ENCODE assay signal across 25 cellular contexts in the genomic region with DNA sequence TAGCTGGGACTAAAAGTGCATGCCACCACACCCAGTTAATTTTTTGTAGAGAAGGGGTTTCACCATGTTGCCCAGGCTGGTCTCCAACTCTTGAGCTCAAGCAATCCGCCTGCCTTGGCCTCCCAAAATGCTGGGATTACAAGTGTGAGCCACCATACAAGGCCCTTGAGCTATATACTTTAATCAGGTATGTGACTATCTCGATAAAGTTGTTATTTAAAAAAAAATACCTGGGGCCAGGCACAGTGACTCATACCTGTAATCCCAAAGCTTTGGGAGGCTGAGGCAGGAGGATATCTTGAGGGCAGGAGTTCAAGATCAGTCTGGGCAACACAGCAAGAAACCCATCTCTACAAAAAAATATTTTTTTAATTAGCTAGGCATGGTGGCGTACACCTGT. TPM values are rescaled to one million over a fixed set of nuclear protein-coding genes. Genes with fewer than 3 reads are reported as not detected.
DNase-seq lines count a peak whose midpoint lies in the region; ATAC-seq, FAIRE-seq and TF ChIP-seq lines count a peak whose summit lies in the region.
"Had no signal": no experiment of that assay in that cellular context is flagged by ENCODE, and none has a peak within 500 bp of the region (broad histone marks: within the 10 kb centered on the region; RNA-seq: fewer than 3 reads in every experiment).

No MANE protein-coding gene starts in this region.

- H4K20me1 ChIP-seq in mammary epithelial cell (ENCODE audit: insufficient read depth, low read length), result no peaks in the 10 kb centered on the region

- intact Hi-C loops in MCF 10A (cut with micrococcal nuclease), result no loop called here
- intact Hi-C loops in mammary epithelial cell (cut with micrococcal nuclease), result no loop called here

- peaks cover 90% of the 10 kb centered on the region for H3K79me2 ChIP-seq in mammary epithelial cell (ENCODE audit: insufficient read depth, low read length)

- dilution Hi-C loops in mammary epithelial cell (cut with HindIII; ENCODE audit: low sequenced_read_pairs), result no loop called here

- H3K27me3 Mint-ChIP-seq in MCF 10A (ENCODE audit: insufficient read depth, unreplicated experiment) (no peaks in the 10 kb centered on the region), osteocyte (ENCODE audit: unreplicated experiment) (no peaks in the 10 kb centered on the region)
- H3K27me3 Mint-ChIP-seq in activated naive CD8-positive, alpha-beta T cell treated with anti-CD3 and anti-CD28 coated beads, Interleukin-2, amount 50 U/mL, for 24 hours, result no peaks in the 10 kb centered on the region
- H3K27me3 Mint-ChIP-seq: CD4-positive, alpha-beta memory T cell had no signal

- peaks cover 16% of the 10 kb centered on the region for H3K4me1 ChIP-seq in mammary epithelial cell (ENCODE audit: insufficient read depth, low read length)

- peak overlapping the region; percentile 96 for H3K27ac Mint-ChIP-seq in MCF 10A (ENCODE audit: low read depth, unreplicated experiment)
- H3K27ac Mint-ChIP-seq in activated naive CD8-positive, alpha-beta T cell treated with anti-CD3 and anti-CD28 coated beads, Interleukin-2, amount 50 U/mL, for 24 hours, result peak overlapping the region; percentile 39
- peak overlapping the region; percentile 76 for H3K27ac Mint-ChIP-seq in osteocyte (ENCODE audit: unreplicated experiment)

- H3K4me1 Mint-ChIP-seq in MCF 10A (ENCODE audit: insufficient read depth, unreplicated experiment), result peaks cover 46% of the 10 kb centered on the region
- peaks cover 69% of the 10 kb centered on the region for H3K4me1 Mint-ChIP-seq in activated naive CD8-positive, alpha-beta T cell treated with anti-CD3 and anti-CD28 coated beads, Interleukin-2, amount 50 U/mL, for 24 hours
- H3K4me1 Mint-ChIP-seq in osteocyte (ENCODE audit: unreplicated experiment), result peaks cover 35% of the 10 kb centered on the region

- no peaks in the 10 kb centered on the region for H3K9me3 ChIP-seq in mammary epithelial cell (replicated peaks; ENCODE audit: insufficient read depth, low read length)
- H3K9me3 ChIP-seq: BLaER1 treated with 17β-estradiol and CSF1 and Interleukin-3, amounts not matched to agents 10 nM and 100 nM; Caco-2 had no signal

- in situ Hi-C loops in mammary epithelial cell (cut with MboI; ENCODE audit: low sequenced_read_pairs in 2 of 2) (no loop called here), GM13976 (cut with MboI; ENCODE audit: low sequenced_read_pairs, unreplicated experiment) (no loop called here)

- ATAC-seq in activated naive CD8-positive, alpha-beta T cell treated with anti-CD3 and anti-CD28 coated beads, Interleukin-2, amount 50 U/mL, for 24 hours, result no peak
- ATAC-seq: Panc1 had no signal

- POLR2A ChIA-PET in MCF 10A (lab: Yijun Ruan, JAX), result interaction anchor here (0.6 to 18.3 kb wide), 12 partner anchors 12 to 1332 kb away, joined by 3 to 650 read pairs (median 8); partner anchors contain the start of genes TTC1 and UBLCP1
- POLR2A ChIA-PET in RWPE1 (lab: Yijun Ruan, JAX; ENCODE audit: low non-redundant PET), result interaction anchor here (0.9 kb wide), 1 partner anchor 18 kb away, joined by 6 read pairs; no protein-coding TSS in a partner anchor

- H3K9me3 Mint-ChIP-seq in MCF 10A (ENCODE audit: unreplicated experiment) (no peaks in the 10 kb centered on the region), osteocyte (ENCODE audit: unreplicated experiment) (no peaks in the 10 kb centered on the region)
- no peaks in the 10 kb centered on the region for H3K9me3 Mint-ChIP-seq in activated naive CD8-positive, alpha-beta T cell treated with anti-CD3 and anti-CD28 coated beads, Interleukin-2, amount 50 U/mL, for 24 hours
- H3K9me3 Mint-ChIP-seq: CD4-positive, alpha-beta memory T cell had no signal

- H3K9ac ChIP-seq in mammary epithelial cell (ENCODE audit: insufficient read depth, low read length), result no peak overlapping the region
- H3K9ac ChIP-seq: BLaER1 treated with 17β-estradiol and CSF1 and Interleukin-3, amounts not matched to agents 10 nM and 100 nM had no signal

- H3K36me3 ChIP-seq in mammary epithelial cell (ENCODE audit: insufficient read depth, low read length), result peaks cover 51% of the 10 kb centered on the region

- no peak overlapping the region for H3K4me3 ChIP-seq in mammary epithelial cell (replicated peaks in 1 of 3; ENCODE audit: insufficient read depth in 1 of 3, low read depth in 2 of 3, low read length in 3 of 3)
- H3K4me3 ChIP-seq: BLaER1 treated with 17β-estradiol and CSF1 and Interleukin-3, amounts not matched to agents 10 nM and 100 nM; SK-N-MC had no signal

- TF ChIP-seq POLR2A in GM12892 (IDR thresholded peaks at IDR 0.05; ENCODE audit: low read depth, low read length), result no peak

- H3K4me2 ChIP-seq in mammary epithelial cell (ENCODE audit: insufficient read depth, low read depth, low read length), result no peak overlapping the region

- no peak for FAIRE-seq in GM12892 (lab: Jason Lieb, UNC)
- FAIRE-seq: GM12891, H54 had no signal

- H3K4me3 Mint-ChIP-seq in MCF 10A (ENCODE audit: unreplicated experiment) (no peak overlapping the region), osteocyte (ENCODE audit: unreplicated experiment) (no peak overlapping the region)
- no peak overlapping the region for H3K4me3 Mint-ChIP-seq in activated naive CD8-positive, alpha-beta T cell treated with anti-CD3 and anti-CD28 coated beads, Interleukin-2, amount 50 U/mL, for 24 hours
- H3K4me3 Mint-ChIP-seq: CD4-positive, alpha-beta memory T cell had no signal

- CTCF ChIA-PET in MCF 10A (lab: Yijun Ruan, JAX), result interaction anchor here (0.6 to 2.1 kb wide), 11 partner anchors 9 to 127 kb away, joined by 3 to 12 read pairs (median 5); no protein-coding TSS in a partner anchor
- CTCF ChIA-PET in mammary epithelial cell (lab: Charles Lee; ENCODE audit: low non-redundant PET), result interaction anchor here (0.7 kb wide), 1 partner anchor 1015 kb away, joined by 6 read pairs; no protein-coding TSS in a partner anchor
- CTCF ChIA-PET in RWPE1 (lab: Yijun Ruan, JAX), result interaction anchor here (0.6 kb wide), 1 partner anchor 523 kb away, joined by 3 read pairs; no protein-coding TSS in a partner anchor

- H3K27me3 ChIP-seq in mammary epithelial cell (ENCODE audit: insufficient read depth, low read length), result no peaks in the 10 kb centered on the region
- H3K27me3 ChIP-seq: BLaER1 treated with 17β-estradiol and CSF1 and Interleukin-3, amounts not matched to agents 10 nM and 100 nM had no signal

- H2AFZ ChIP-seq in mammary epithelial cell (ENCODE audit: low read depth, low read length), result no peak overlapping the region

- TF ChIP-seq CTCF in MCF 10A (IDR thresholded peaks at IDR 0.05; ENCODE audit: unreplicated experiment) (no peak), mammary epithelial cell (conservative IDR thresholded peaks at IDR 0.05 in 1 of 2, IDR thresholded peaks at IDR 0.05 in 1 of 2; ENCODE audit: extremely low read depth in 1 of 2, insufficient read depth in 1 of 2, low read depth in 1 of 2, low read length in 2 of 2) (no peak), RWPE1 (conservative IDR thresholded peaks at IDR 0.05; ENCODE audit: low read depth) (no peak), osteocyte (IDR thresholded peaks at IDR 0.05) (no peak), GM13976 (IDR thresholded peaks at IDR 0.05; ENCODE audit: borderline replicate concordance, control extremely low read depth, extremely low read depth, insufficient read depth, missing control alignments) (no peak)

- H3K36me3 Mint-ChIP-seq in MCF 10A (ENCODE audit: insufficient read depth, unreplicated experiment) (peaks cover 99% of the 10 kb centered on the region), osteocyte (ENCODE audit: unreplicated experiment) (peaks cover 48% of the 10 kb centered on the region)
- H3K36me3 Mint-ChIP-seq in activated naive CD8-positive, alpha-beta T cell treated with anti-CD3 and anti-CD28 coated beads, Interleukin-2, amount 50 U/mL, for 24 hours (ENCODE audit: low read depth), result peaks cover 55% of the 10 kb centered on the region

- WGBS in mammary epithelial cell (ENCODE audit: low coverage, missing lambda C conversion rate), result 84% methylated on average over 3 of the region's 3 CpGs

- DNase-seq in MCF 10A (ENCODE audit: unreplicated experiment), result no peak
- DNase-seq in mammary epithelial cell, result no peak
- DNase-seq in RWPE1 (ENCODE audit: low spot score), result no peak
- no peak for DNase-seq in activated naive CD8-positive, alpha-beta T cell treated with anti-CD3 and anti-CD28 coated beads, Interleukin-2, amount 50 U/mL, for 24 hours
- no peak for DNase-seq in osteocyte (ENCODE audit: extremely low spot score, unreplicated experiment)
- DNase-seq in GM12892 (ENCODE audit: insufficient read length), result no peak
- DNase-seq in dedifferentiated amniotic fluid mesenchymal stem cell (ENCODE audit: extremely low spot score), result no peak
- DNase-seq in GM13976 (ENCODE audit: low spot score), result no peak
- DNase-seq: AML-193; Caco-2; CD4-positive, alpha-beta memory T cell; GDM1; KBM-7; MM.1S; NCI-H1694; NCI-H2029 treated with DMSO at 0.1 percent for 48 hours; NCI-H446 treated with DMSO at 0.1 percent for 48 hours; NCI-H526 treated with DMSO at 0.1 percent for 48 hours; SIG-M5; SW 1271 had no signal

- BruUV-seq in MCF 10A (replicated peaks; lab: Mats Ljungman, UMichigan), result no TSS peak
- no TSS peak for BruUV-seq in mammary epithelial cell (replicated peaks; lab: Mats Ljungman, UMichigan)

- H3K27ac ChIP-seq in mammary epithelial cell (ENCODE audit: insufficient read depth, low read depth, low read length), result no peak overlapping the region
- peak overlapping the region; percentile 48 for H3K27ac ChIP-seq in RWPE1
- H3K27ac ChIP-seq: BLaER1 treated with 17β-estradiol and CSF1 and Interleukin-3, amounts not matched to agents 10 nM and 100 nM; SK-N-MC had no signal

RNA-seq across cellular contexts. Expression of gene RNF145, which starts 19.2 kb away (rescaled TPM):
- total RNA-seq in MCF 10A (2022) (122 and 157 TPM in 2 replicates), mammary epithelial cell (10 to 100 TPM; 63.2 to 78.9 TPM), osteocyte (93.4 and 99.8 TPM in 2 replicates)
- 84.8 TPM for polyA plus RNA-seq in mammary epithelial cell
- 152 TPM for polyA minus RNA-seq in mammary epithelial cell
- polyA plus RNA-seq in GM12892 (2012; ENCODE audit: missing spikeins), result 38.1 TPM

Comparison
In these comparisons a context has a peak if more than half of its experiments do, and no peak if none do; other contexts are left out.
1. H3K27ac Mint-ChIP-seq: peak in every context shown above with its lines; median percentile 96 in MCF 10A; 76 in osteocyte; 39 in activated naive CD8-positive, alpha-beta T cell treated with anti-CD3 and anti-CD28 coated beads, Interleukin-2, amount 50 U/mL, for 24 hours.